ENCODE assay signal across 10 cellular contexts in genomic region chr10:88041243-88042161, GRCh38.
A peak's percentile ranks its signal among the peaks of the same experiment; 100 is the strongest.
DNase-seq lines count a peak whose midpoint lies in the region; ATAC-seq, FAIRE-seq and TF ChIP-seq lines count a peak whose summit lies in the region.
"Had no signal": no experiment of that assay in that cellular context is flagged by ENCODE, and none has a peak within 500 bp of the region (broad histone marks: within the 10 kb centered on the region; RNA-seq: fewer than 3 reads in every experiment).

No MANE protein-coding gene starts in this region.

- CTCF ChIA-PET in PC-9 (lab: Charles Lee), result no interaction called here

- H3K27ac ChIP-seq in PC-9 (no peak overlapping the region), coronary artery (peak overlapping the region; percentile 85 to 91), lower lobe of right lung (peak overlapping the region; percentile 81), upper lobe of left lung (peak overlapping the region; percentile 64 to 85 (median 76)), dorsolateral prefrontal cortex (peak overlapping the region in 19 of 59 donors; percentile 1 to 71 (median 37))
- H3K27ac ChIP-seq: parathyroid adenoma had no signal

- peaks cover 30% of the 10 kb centered on the region for H3K4me1 ChIP-seq in PC-9 (replicated peaks; ENCODE audit: insufficient read depth)
- H3K4me1 ChIP-seq in lower lobe of right lung, result peaks cover 29% of the 10 kb centered on the region
- H3K4me1 ChIP-seq in upper lobe of left lung, result peaks cover 12 to 24% (median 18%) of the 10 kb centered on the region in 4 donors
- H3K4me1 ChIP-seq: parathyroid adenoma had no signal

- no peak for FAIRE-seq in frontal cortex (lab: Jason Lieb, UNC)

- WGBS in upper lobe of left lung, 2 donors, result 54 to 59% methylated on average over 11 of the region's 11 CpGs

- H3K9me3 ChIP-seq in PC-9 (ENCODE audit: insufficient read depth, low read depth) (no peaks in the 10 kb centered on the region), lower lobe of right lung (no peaks in the 10 kb centered on the region), upper lobe of left lung (no peaks in the 10 kb centered on the region)
- H3K9me3 ChIP-seq: esophagus muscularis mucosa had no signal

- TF ChIP-seq POLR2A in upper lobe of left lung (IDR thresholded peaks at IDR 0.05), result no peak

- POLR2A ChIA-PET in PC-9 (lab: Charles Lee; ENCODE audit: unreplicated experiment), result no interaction called here

- no peaks in the 10 kb centered on the region for H3K9me2 ChIP-seq in PC-9 (ENCODE audit: insufficient read depth)

- no TSS peak for BruUV-seq in PC-9 (replicated peaks; lab: Mats Ljungman, UMichigan)

- H3K4me3 ChIP-seq in PC-9 (no peak overlapping the region), coronary artery (peak overlapping the region; percentile 19), lower lobe of right lung (peak overlapping the region; percentile 27), upper lobe of left lung (peak overlapping the region in 1 of 4 donors; percentile 29), dorsolateral prefrontal cortex (no peak overlapping the region)
- H3K4me3 ChIP-seq: esophagus muscularis mucosa had no signal

- no peak for TF ChIP-seq EP300 in upper lobe of left lung (IDR thresholded peaks at IDR 0.05)

- H3K36me3 ChIP-seq in PC-9 (ENCODE audit: low read depth) (no peaks in the 10 kb centered on the region), lower lobe of right lung (no peaks in the 10 kb centered on the region), upper lobe of left lung (no peaks in the 10 kb centered on the region)
- H3K36me3 ChIP-seq: esophagus muscularis mucosa had no signal

- H3K27me3 ChIP-seq in PC-9 (ENCODE audit: insufficient read depth, low read depth) (no peaks in the 10 kb centered on the region), lower lobe of right lung (ENCODE audit: low read depth) (no peaks in the 10 kb centered on the region), upper lobe of left lung (no peaks in the 10 kb centered on the region), dorsolateral prefrontal cortex (peaks cover 0 to 3% (median 0%) of the 10 kb centered on the region in 45 donors)
- H3K27me3 ChIP-seq: esophagus muscularis mucosa had no signal

- no peaks in the 10 kb centered on the region for H3K79me2 ChIP-seq in PC-9 (ENCODE audit: low read depth)
- H3K79me2 ChIP-seq: parathyroid adenoma had no signal

- no peaks in the 10 kb centered on the region; the same call in 1 of the 2 replicates for H3F3A ChIP-seq in PC-9 (ENCODE audit: insufficient read depth, low read depth)

- intact Hi-C loops in PC-9 (cut with micrococcal nuclease; ENCODE audit: unreplicated experiment), result loop anchor here (1.0 to 5.0 kb wide), 5 partner anchors 91 to 512 kb away; partner anchors contain the start of genes KLLN and PTEN
- intact Hi-C loops in lower lobe of right lung (cut with DNase I), result no loop called here
- intact Hi-C loops in dorsolateral prefrontal cortex (cut with DNase I), result no loop called here

- H4K20me1 ChIP-seq in PC-9 (ENCODE audit: insufficient read depth), result no peaks in the 10 kb centered on the region

- no peak for DNase-seq in PC-9
- DNase-seq in coronary artery (ENCODE audit: low spot score), result no peak
- DNase-seq in lower lobe of right lung, result no peak
- no peak for DNase-seq in upper lobe of left lung
- no peak for DNase-seq in dorsolateral prefrontal cortex
- no peak for DNase-seq in frontal cortex (ENCODE audit: low spot score in 2 of 2)
- DNase-seq: activated naive CD4-positive, alpha-beta T cell treated with anti-CD3 and anti-CD28 coated beads, Interleukin-2, amount 50 U/mL, for 16 hours had no signal

- no peak overlapping the region for H2AFZ ChIP-seq in PC-9
- H2AFZ ChIP-seq: parathyroid adenoma had no signal

- TF ChIP-seq CTCF in PC-9 (conservative IDR thresholded peaks at IDR 0.05) (no peak), coronary artery (IDR thresholded peaks at IDR 0.05) (no peak), lower lobe of right lung (IDR thresholded peaks at IDR 0.05) (no peak), upper lobe of left lung (IDR thresholded peaks at IDR 0.05) (no peak), dorsolateral prefrontal cortex (IDR thresholded peaks at IDR 0.05 in 54 of 56, conservative IDR thresholded peaks at IDR 0.05 in 2 of 56; ENCODE audit: low read depth in 1 of 56, partially characterized antibody in 56 of 56) (no peak)

- peak overlapping the region; percentile 26; the same call in 1 of the 2 replicates for H3K4me2 ChIP-seq in PC-9

- ATAC-seq in lower lobe of right lung, result peak; percentile 46 to 62
- ATAC-seq in upper lobe of left lung (ENCODE audit: low FRiP score in 2 of 2), result peak in 1 of 2 donors; percentile 44
- no peak for ATAC-seq in HG02588 (IDR thresholded peaks at IDR 0.05; ENCODE audit: unreplicated experiment)

Comparison
In these comparisons a context has a peak if more than half of its experiments do, and no peak if none do; other contexts are left out.
1. H3K4me3 ChIP-seq: peak in coronary artery (single experiment) and lower lobe of right lung (single experiment); none in PC-9 (single experiment) and dorsolateral prefrontal cortex (0 of 59).